ENCODE assay signal across 9 cellular contexts in the genomic region with DNA sequence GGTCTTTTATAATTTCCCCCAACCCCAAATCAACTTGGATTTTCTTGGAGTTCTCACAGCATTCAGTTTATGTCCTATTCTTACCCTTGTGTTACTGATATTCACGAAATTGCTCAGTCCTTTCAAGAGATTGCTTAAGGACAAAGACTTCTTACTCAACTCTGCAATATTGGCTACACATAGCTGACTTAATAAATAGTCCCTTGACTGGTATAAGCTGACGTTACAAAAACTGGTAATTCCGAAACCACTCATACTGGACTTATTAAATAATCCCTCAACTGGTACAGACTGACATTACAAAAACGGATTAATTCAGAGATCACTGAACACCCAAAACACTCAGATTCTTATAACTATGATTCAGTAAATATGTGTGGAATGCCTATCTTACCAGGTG. TPM values are rescaled to one million over a fixed set of nuclear protein-coding genes. Genes with fewer than 3 reads are reported as not detected.
A peak's percentile ranks its signal among the peaks of the same experiment; 100 is the strongest.
DNase-seq lines count a peak whose midpoint lies in the region; ATAC-seq, FAIRE-seq and TF ChIP-seq lines count a peak whose summit lies in the region.
"Had no signal": no experiment of that assay in that cellular context is flagged by ENCODE, and none has a peak within 500 bp of the region (broad histone marks: within the 10 kb centered on the region; RNA-seq: fewer than 3 reads in every experiment).

No MANE protein-coding gene starts in this region.

- H3K4me1 Mint-ChIP-seq in activated CD4-positive, alpha-beta T cell treated with anti-CD3 and anti-CD28 coated beads, Interleukin-2, amount 10 ng/mL, durations not matched to agents 24 days and 14 days, result peaks cover 7% of the 10 kb centered on the region
- peaks cover 16% of the 10 kb centered on the region for H3K4me1 Mint-ChIP-seq in activated naive CD8-positive, alpha-beta T cell treated with anti-CD3 and anti-CD28 coated beads, Interleukin-2, amount 10 ng/mL, durations not matched to agents 7 days and 5 days

- H3K4me3 Mint-ChIP-seq in activated CD4-positive, alpha-beta T cell treated with anti-CD3 and anti-CD28 coated beads, Interleukin-2, amount 10 ng/mL, durations not matched to agents 24 days and 14 days, result peak overlapping the region; percentile 80
- peak overlapping the region; percentile 81 for H3K4me3 Mint-ChIP-seq in activated naive CD8-positive, alpha-beta T cell treated with anti-CD3 and anti-CD28 coated beads, Interleukin-2, amount 10 ng/mL, durations not matched to agents 7 days and 5 days

- FAIRE-seq in kidney (lab: Jason Lieb, UNC), result no peak
- FAIRE-seq: endometrium had no signal

- H3K36me3 Mint-ChIP-seq in activated CD4-positive, alpha-beta T cell treated with anti-CD3 and anti-CD28 coated beads, Interleukin-2, amount 10 ng/mL, durations not matched to agents 24 days and 14 days (ENCODE audit: low read depth), result peaks cover 72% of the 10 kb centered on the region
- H3K36me3 Mint-ChIP-seq in activated naive CD8-positive, alpha-beta T cell treated with anti-CD3 and anti-CD28 coated beads, Interleukin-2, amount 10 ng/mL, durations not matched to agents 7 days and 5 days, result peaks cover 78% of the 10 kb centered on the region

- peaks cover 12 to 58% of the 10 kb centered on the region in 2 donors for H3K9me3 ChIP-seq in kidney (ENCODE audit: control insufficient read depth in 1 of 2, low read length in 2 of 2)
- H3K9me3 ChIP-seq in subcutaneous abdominal adipose tissue (ENCODE audit: control insufficient read depth in 5 of 5, low read length in 5 of 5), result peaks cover 28 to 63% (median 49%) of the 10 kb centered on the region in 5 donors

- peak overlapping the region; percentile 79 for H3K27ac Mint-ChIP-seq in activated CD4-positive, alpha-beta T cell treated with anti-CD3 and anti-CD28 coated beads, Interleukin-2, amount 10 ng/mL, durations not matched to agents 24 days and 14 days
- H3K27ac Mint-ChIP-seq in activated naive CD8-positive, alpha-beta T cell treated with anti-CD3 and anti-CD28 coated beads, Interleukin-2, amount 10 ng/mL, durations not matched to agents 7 days and 5 days, result peak overlapping the region; percentile 88

- H3K4me1 ChIP-seq in kidney (ENCODE audit: control insufficient read depth in 1 of 2, insufficient read depth in 1 of 2, low read depth in 1 of 2, low read length in 2 of 2), result no peaks in the 10 kb centered on the region
- peaks cover 0 to 24% (median 19%) of the 10 kb centered on the region in 5 donors for H3K4me1 ChIP-seq in subcutaneous abdominal adipose tissue (ENCODE audit: control insufficient read depth in 5 of 5, insufficient read depth in 5 of 5, low read length in 5 of 5)

- POLR2A ChIA-PET in activated naive CD8-positive, alpha-beta T cell treated with anti-CD3 and anti-CD28 coated beads, Interleukin-2, amount 10 ng/mL, durations not matched to agents 7 days and 5 days (lab: Charles Lee), result interaction anchor here (0.7 to 3.1 kb wide), 7 partner anchors 9 to 153 kb away, joined by 3 to 31 read pairs (median 5); a partner anchor contains a TSS

- peaks cover 21% of the 10 kb centered on the region for H3K9me3 Mint-ChIP-seq in activated CD4-positive, alpha-beta T cell treated with anti-CD3 and anti-CD28 coated beads, Interleukin-2, amount 10 ng/mL, durations not matched to agents 24 days and 14 days
- peaks cover 38% of the 10 kb centered on the region for H3K9me3 Mint-ChIP-seq in activated naive CD8-positive, alpha-beta T cell treated with anti-CD3 and anti-CD28 coated beads, Interleukin-2, amount 10 ng/mL, durations not matched to agents 7 days and 5 days

- no peak for DNase-seq in activated CD4-positive, alpha-beta T cell treated with anti-CD3 and anti-CD28 coated beads, Interleukin-2, amount 10 ng/mL, durations not matched to agents 24 days and 14 days
- DNase-seq in activated CD4-positive, alpha-beta T cell treated with anti-CD3 and anti-CD28 coated beads for 48 hours, result no peak
- DNase-seq in activated naive CD8-positive, alpha-beta T cell treated with anti-CD3 and anti-CD28 coated beads, Interleukin-2, amount 10 ng/mL, durations not matched to agents 7 days and 5 days, result no peak
- DNase-seq in kidney (no peak), NCI-H2107 treated with DMSO at 0.1 percent for 48 hours (lab: John Stamatoyannopoulos, UW; ENCODE audit: unreplicated experiment) (no peak), erythroblast (lab: John Stamatoyannopoulos, UW) (no peak)

- H3K9ac ChIP-seq in kidney (ENCODE audit: low read length in 2 of 2), result peak overlapping the region in 1 of 2 donors; percentile 68
- peak overlapping the region in 4 of 5 donors; percentile 79 to 94 (median 89) for H3K9ac ChIP-seq in subcutaneous abdominal adipose tissue (ENCODE audit: low read length in 5 of 5)

- intact Hi-C loops in activated CD4-positive, alpha-beta T cell treated with anti-CD3 and anti-CD28 coated beads, Interleukin-2, amount 10 ng/mL, durations not matched to agents 24 days and 14 days (cut with micrococcal nuclease), result loop anchor here (10.0 kb wide), 1 partner anchor 110 kb away; no protein-coding TSS in a partner anchor
- intact Hi-C loops in kidney (cut with DNase I), result no loop called here

- no peak overlapping the region for H3K27ac ChIP-seq in kidney (ENCODE audit: low read depth in 2 of 2, low read length in 2 of 2)
- no peak overlapping the region for H3K27ac ChIP-seq in subcutaneous abdominal adipose tissue (ENCODE audit: low read depth, low read length)

- no peak for TF ChIP-seq POLR2A in erythroblast (IDR thresholded peaks at IDR 0.05; ENCODE audit: low read length)

- H3K4me3 ChIP-seq in kidney (ENCODE audit: low read length in 2 of 2), result peak overlapping the region; percentile 73 to 91
- H3K4me3 ChIP-seq in subcutaneous abdominal adipose tissue (ENCODE audit: low read depth in 1 of 5, low read length in 5 of 5), result peak overlapping the region; percentile 77 to 93 (median 91)

- no peak for TF ChIP-seq CTCF in kidney (IDR thresholded peaks at IDR 0.05; ENCODE audit: borderline replicate concordance, extremely low read depth, insufficient read depth)

- H3K36me3 ChIP-seq in kidney (ENCODE audit: control insufficient read depth in 1 of 2, insufficient read depth in 2 of 2, low read length in 2 of 2) (peaks cover 14 to 32% of the 10 kb centered on the region in 2 donors), subcutaneous abdominal adipose tissue (ENCODE audit: control insufficient read depth in 5 of 5, insufficient read depth in 5 of 5, low read length in 5 of 5) (peaks cover 18 to 39% (median 24%) of the 10 kb centered on the region in 5 donors)

- H3K27me3 Mint-ChIP-seq in activated CD4-positive, alpha-beta T cell treated with anti-CD3 and anti-CD28 coated beads, Interleukin-2, amount 10 ng/mL, durations not matched to agents 24 days and 14 days, result no peaks in the 10 kb centered on the region
- no peaks in the 10 kb centered on the region for H3K27me3 Mint-ChIP-seq in activated naive CD8-positive, alpha-beta T cell treated with anti-CD3 and anti-CD28 coated beads, Interleukin-2, amount 10 ng/mL, durations not matched to agents 7 days and 5 days

- no peaks in the 10 kb centered on the region for H3K27me3 ChIP-seq in subcutaneous abdominal adipose tissue (ENCODE audit: control insufficient read depth in 5 of 5, insufficient read depth in 4 of 5, low read length in 5 of 5)

- ATAC-seq in activated naive CD8-positive, alpha-beta T cell treated with anti-CD3 and anti-CD28 coated beads, Interleukin-2, amount 10 ng/mL, durations not matched to agents 7 days and 5 days (ENCODE audit: low read depth), result no peak
- ATAC-seq in HG02571 (IDR thresholded peaks at IDR 0.05; ENCODE audit: unreplicated experiment), result no peak

RNA-seq across cellular contexts. Expression of a gene that starts 0.9 kb away (rescaled TPM):
- total RNA-seq in activated CD4-positive, alpha-beta T cell treated with anti-CD3 and anti-CD28 coated beads, Interleukin-2, amount 10 ng/mL, durations not matched to agents 24 days and 14 days, result 2.3 and 3.2 TPM in 2 replicates
- 10 to 100 TPM; 10.3 to 12.1 TPM for total RNA-seq in activated naive CD8-positive, alpha-beta T cell treated with anti-CD3 and anti-CD28 coated beads, Interleukin-2, amount 10 ng/mL, durations not matched to agents 7 days and 5 days
- total RNA-seq in kidney, result 7.5 TPM
- 4.2 TPM for polyA plus RNA-seq in kidney (ENCODE audit: insufficient read depth, low read depth, low replicate concordance)

RNA-seq across cellular contexts. Expression of a gene that starts 0.9 kb away (rescaled TPM):
- total RNA-seq in activated CD4-positive, alpha-beta T cell treated with anti-CD3 and anti-CD28 coated beads, Interleukin-2, amount 10 ng/mL, durations not matched to agents 24 days and 14 days, result 26.5 and 33.5 TPM in 2 replicates
- total RNA-seq in activated naive CD8-positive, alpha-beta T cell treated with anti-CD3 and anti-CD28 coated beads, Interleukin-2, amount 10 ng/mL, durations not matched to agents 7 days and 5 days, result 10 to 100 TPM; 63.6 to 63.8 TPM
- 41.3 TPM for total RNA-seq in kidney
- polyA plus RNA-seq in kidney (ENCODE audit: insufficient read depth, low read depth, low replicate concordance), result 14.3 TPM

RNA-seq across cellular contexts. Expression of a gene that starts 21.1 kb away (rescaled TPM):
- 27.0 and 31.3 TPM in 2 replicates for total RNA-seq in activated CD4-positive, alpha-beta T cell treated with anti-CD3 and anti-CD28 coated beads, Interleukin-2, amount 10 ng/mL, durations not matched to agents 24 days and 14 days
- 10 to 100 TPM; 34.7 to 36.7 TPM for total RNA-seq in activated naive CD8-positive, alpha-beta T cell treated with anti-CD3 and anti-CD28 coated beads, Interleukin-2, amount 10 ng/mL, durations not matched to agents 7 days and 5 days
- total RNA-seq in kidney, result 29.7 TPM
- polyA plus RNA-seq in kidney (ENCODE audit: insufficient read depth, low read depth, low replicate concordance), result 14.6 TPM

RNA-seq across cellular contexts. Expression of a gene that starts 47.9 kb away (rescaled TPM):
- total RNA-seq in activated CD4-positive, alpha-beta T cell treated with anti-CD3 and anti-CD28 coated beads, Interleukin-2, amount 10 ng/mL, durations not matched to agents 24 days and 14 days, result not detected in 2 replicates
- total RNA-seq in activated naive CD8-positive, alpha-beta T cell treated with anti-CD3 and anti-CD28 coated beads, Interleukin-2, amount 10 ng/mL, durations not matched to agents 7 days and 5 days, result under 1 TPM; 0.23 to 0.39 TPM
- total RNA-seq in kidney, result 4.1 TPM
- not detected for polyA plus RNA-seq in kidney (ENCODE audit: insufficient read depth, low read depth, low replicate concordance)

RNA-seq across cellular contexts. Expression of a gene that starts 51.3 kb away (rescaled TPM):
- not detected in 2 replicates for total RNA-seq in activated CD4-positive, alpha-beta T cell treated with anti-CD3 and anti-CD28 coated beads, Interleukin-2, amount 10 ng/mL, durations not matched to agents 24 days and 14 days
- total RNA-seq in activated naive CD8-positive, alpha-beta T cell treated with anti-CD3 and anti-CD28 coated beads, Interleukin-2, amount 10 ng/mL, durations not matched to agents 7 days and 5 days, result not detected
- not detected for total RNA-seq in kidney
- polyA plus RNA-seq in kidney (ENCODE audit: insufficient read depth, low read depth, low replicate concordance), result not detected
